ENCODE assay signal across 1 cellular context in the genomic region with DNA sequence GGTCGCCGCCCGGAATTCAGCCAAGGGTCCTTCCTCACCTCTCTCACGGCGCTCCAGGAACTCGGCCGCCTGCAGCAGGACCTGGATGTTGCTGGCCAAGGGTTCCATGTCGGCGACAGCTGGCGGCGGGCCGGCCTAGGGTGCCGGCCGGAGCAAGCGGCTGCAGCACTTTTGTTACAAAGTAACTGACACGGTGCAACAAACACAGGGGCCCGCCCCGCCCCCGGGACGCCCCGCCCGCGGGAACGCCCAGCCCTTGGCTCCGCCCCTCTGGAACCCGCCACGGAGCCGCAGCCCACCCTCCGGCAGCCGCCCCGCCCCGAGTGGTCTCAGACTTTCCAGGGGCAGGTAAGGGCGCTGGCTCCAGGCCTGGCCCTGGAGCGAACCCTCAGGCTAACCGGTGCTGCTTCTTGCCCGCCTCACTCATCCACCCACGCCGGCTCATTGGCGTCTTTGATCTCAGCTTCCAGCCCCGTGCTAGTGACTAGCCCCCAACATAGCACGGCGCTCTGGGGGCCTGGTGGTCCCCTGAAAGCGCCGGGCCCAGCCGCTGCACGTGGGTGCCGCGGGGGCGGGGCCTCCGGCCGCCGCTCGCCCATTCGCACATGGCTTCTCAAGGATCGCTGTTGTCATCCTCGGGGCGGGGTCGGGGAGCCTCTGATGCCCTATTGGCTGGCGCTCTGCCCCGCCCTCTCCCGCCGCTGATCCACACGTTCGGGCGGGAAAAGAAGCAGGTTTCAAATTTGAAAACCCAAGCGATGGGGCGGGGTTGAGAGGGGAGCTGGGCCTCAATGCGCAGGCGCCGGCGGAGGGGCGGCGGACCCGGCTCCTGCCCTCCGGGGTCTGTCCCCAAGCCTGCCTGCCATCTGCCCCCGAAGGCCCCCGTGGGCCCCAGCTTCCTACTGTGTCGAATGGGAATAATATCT.
TF ChIP-seq lines count a peak whose summit lies in the region.

Gene MXD3, minus strand, starts transcription at position 176 of the 926 bp plus-strand sequence. Its CDS starts 68 bp downstream, at position 108.

TF ChIP-seq in IMR-90, 13 proteins besides CTCF, POLR2A, EP300 and RAD21 (continued from another document):
- TF ChIP-seq CEBPB (IDR thresholded peaks at IDR 0.05; ENCODE audit: low read depth, low read length) = no peak
- peak; percentile 55; the same call in 1 of the 2 replicates for TF ChIP-seq BHLHE40 (IDR thresholded peaks at IDR 0.05; ENCODE audit: low read depth, low read length)
